Comparison of ENCODE assay signal across 22 cellular contexts in the genomic region with DNA sequence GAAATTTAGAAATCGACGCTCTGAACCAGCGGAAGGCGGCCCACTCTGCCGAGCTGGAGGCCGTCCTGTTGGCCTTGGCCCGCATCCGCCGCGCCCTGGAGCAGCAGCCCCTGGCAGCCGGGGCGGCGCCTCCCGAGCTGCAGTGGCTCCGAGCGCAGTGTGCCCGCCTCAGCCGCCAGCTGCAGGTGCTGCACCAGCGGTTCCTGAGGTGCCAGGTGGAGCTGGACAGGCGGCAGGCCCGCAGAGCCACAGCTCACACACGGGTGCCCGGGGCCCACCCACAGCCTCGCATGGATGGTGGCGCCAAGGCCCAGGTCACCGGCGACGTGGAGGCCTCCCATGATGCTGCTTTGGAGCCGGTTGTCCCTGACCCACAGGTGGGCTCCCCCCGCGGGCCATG.
"Had no signal": no experiment of that assay in that cellular context is flagged by ENCODE, and none has a peak within 500 bp of the region (broad histone marks: within the 10 kb centered on the region; RNA-seq: fewer than 3 reads in every experiment).

No MANE protein-coding gene starts in this region.

- H3K79me2 ChIP-seq: hepatocyte had no signal

- H3K27me3 ChIP-seq: body of pancreas, colonic mucosa, gastrocnemius medialis, hepatocyte, sigmoid colon had no signal

- H3K27ac ChIP-seq: body of pancreas, colonic mucosa, hepatocyte, sigmoid colon, WERI-Rb-1 had no signal

- H2AFZ ChIP-seq: hepatocyte had no signal

- H3K9me3 ChIP-seq: body of pancreas, colonic mucosa, gastrocnemius medialis, sigmoid colon had no signal

- ATAC-seq: activated CD4-positive, CD25-positive, alpha-beta regulatory T cell treated with anti-CD3 and anti-CD28 coated beads, Interleukin-2, amount 50 U/mL, for 24 hours; body of pancreas; gastrocnemius medialis; naive thymus-derived CD8-positive, alpha-beta T cell; stimulated activated effector memory CD8-positive, alpha-beta T cell treated with anti-CD3 and anti-CD28 coated beads, Interleukin-12 subunit alpha, Interleukin-12 subunit beta, amount 100 ng/mL, for 72 hours had no signal

- DNase-seq: activated CD4-positive, alpha-beta T cell treated with anti-CD3 and anti-CD28 coated beads for 48 hours; activated CD4-positive, alpha-beta T cell treated with anti-CD3 and anti-CD28 coated beads, Interleukin-2, amount 50 U/mL, for 48 hours; activated CD8-positive, alpha-beta memory T cell treated with anti-CD3 and anti-CD28 coated beads for 24 hours; activated effector memory CD4-positive, alpha-beta T cell treated with Interleukin-2 at 50 U/mL for 16 hours; activated naive CD4-positive, alpha-beta T cell treated with Interleukin-2 at 50 U/mL for 16 hours; anterior cingulate cortex; body of pancreas; colonic mucosa; effector CD8-positive, alpha-beta T cell; erythroblast; gastrocnemius medialis; kidney glomerular epithelial cell; retina; sigmoid colon; small intestine; stimulated activated CD4-positive, alpha-beta T cell treated with anti-CD3 and anti-CD28 coated beads, Interleukin-4, amount 100 ng/mL, for 24 hours; T-helper 9 cell; WERI-Rb-1 had no signal

- H3K4me2 ChIP-seq: hepatocyte had no signal

- H3K4me3 ChIP-seq: body of pancreas, colonic mucosa, gastrocnemius medialis, hepatocyte, sigmoid colon had no signal

- H3K4me1 ChIP-seq: body of pancreas, colonic mucosa, gastrocnemius medialis, sigmoid colon had no signal
